Comparison of ENCODE assay signal across 14 cellular contexts in genomic region chr4:84920591-84920990, GRCh38. TPM values are rescaled to one million over a fixed set of nuclear protein-coding genes. Genes with fewer than 3 reads are reported as not detected.
DNase-seq lines count a peak whose midpoint lies in the region; ATAC-seq and TF ChIP-seq lines count a peak whose summit lies in the region.
"Had no signal": no experiment of that assay in that cellular context is flagged by ENCODE, and none has a peak within 500 bp of the region (broad histone marks: within the 10 kb centered on the region; RNA-seq: fewer than 3 reads in every experiment).

No MANE protein-coding gene starts in this region.

- H3K4me3 ChIP-seq in osteoblast (ENCODE audit: insufficient read depth, low read length) = no peak overlapping the region
- H3K4me3 ChIP-seq: stomach had no signal

- peak; percentile 85 for DNase-seq in ELR (ENCODE audit: low read depth)
- DNase-seq in NCI-H460 (ENCODE audit: extremely low read depth, low read depth) = peak; percentile 12
- DNase-seq in epithelial cell of prostate (ENCODE audit: low read depth, low spot score) = no peak
- DNase-seq in osteoblast (ENCODE audit: insufficient read length, low spot score, missing footprints) = peak; percentile 86
- DNase-seq in NK-92 treated with Interleukin-12 subunit alpha and Interleukin-12 subunit beta, amount 100 ng/mL, for 24 hours (lab: John Stamatoyannopoulos, UW) = no peak
- DNase-seq in left lobe of liver (ENCODE audit: low spot score) = no peak
- no peak for DNase-seq in NK-92 (lab: John Stamatoyannopoulos, UW; ENCODE audit: unreplicated experiment)
- DNase-seq: activated CD4-positive, alpha-beta memory T cell treated with anti-CD3 and anti-CD28 coated beads for 36 hours; activated naive CD8-positive, alpha-beta T cell treated with anti-CD3 and anti-CD28 coated beads for 36 hours; DMS79; foreskin melanocyte; NCI-H2029 treated with DMSO at 0.1 percent for 48 hours; stomach had no signal

- no peaks in the 10 kb centered on the region for H3K27me3 ChIP-seq in osteoblast (ENCODE audit: insufficient read depth, low read length)
- H3K27me3 ChIP-seq: stomach had no signal

- peaks cover 3% of the 10 kb centered on the region for H4K20me1 ChIP-seq in osteoblast (ENCODE audit: insufficient read depth, low read length)

- ATAC-seq in left lobe of liver = no peak
- no peak for ATAC-seq in GM18909 (IDR thresholded peaks at IDR 0.05; ENCODE audit: poor library complexity, unreplicated experiment)

- H3K9me3 ChIP-seq in osteoblast (ENCODE audit: low read depth, low read length) = no peaks in the 10 kb centered on the region
- H3K9me3 ChIP-seq: stomach had no signal

- no peak overlapping the region for H2AFZ ChIP-seq in osteoblast (ENCODE audit: low read length)

- H3K79me2 ChIP-seq in osteoblast (ENCODE audit: insufficient read depth, low read length) = peaks cover 65% of the 10 kb centered on the region

- H3K4me2 ChIP-seq in osteoblast (ENCODE audit: insufficient read depth, low read length) = peak overlapping the region; percentile 43

- peaks cover 30% of the 10 kb centered on the region for H3K4me1 ChIP-seq in osteoblast (ENCODE audit: insufficient read depth, low read length)

- no peaks in the 10 kb centered on the region for H3K36me3 ChIP-seq in osteoblast (ENCODE audit: insufficient read depth, low read length)

- no peak for TF ChIP-seq CTCF in osteoblast (IDR thresholded peaks at IDR 0.05; ENCODE audit: extremely low read depth, low read depth, low read length)

- H3K27ac ChIP-seq in epithelial cell of prostate = peak overlapping the region; percentile 86
- peak overlapping the region; percentile 18 for H3K27ac ChIP-seq in osteoblast (ENCODE audit: low read depth, low read length)
- H3K27ac ChIP-seq: stomach had no signal

RNA-seq across cellular contexts. Expression of gene WDFY3, which starts 45.9 kb away (rescaled TPM):
- total RNA-seq in NCI-H460 (2014; rRNA removed; shearing (Covaris generic)) = 25.7 and 31.8 TPM in 2 replicates
- polyA plus RNA-seq in NCI-H460 (2014; cell fraction: nucleus; rRNA removed) = 8.1 and 14.1 TPM in 2 replicates
- total RNA-seq in osteoblast (91.9 and 98.1 TPM in 2 replicates), left lobe of liver (27.0 TPM)

Comparison
In these comparisons a context has a peak if more than half of its experiments do, and no peak if none do; other contexts are left out.
1. DNase-seq: peak in ELR (single experiment), NCI-H460 (single experiment) and osteoblast (single experiment); none in epithelial cell of prostate (single experiment), NK-92 treated with Interleukin-12 subunit alpha and Interleukin-12 subunit beta, amount 100 ng/mL, for 24 hours (single experiment), left lobe of liver (single experiment) and NK-92 (single experiment).